8 cellular contexts compared by ENCODE assay signal in genomic region chr3:114178770-114179368, GRCh38. TPM values are rescaled to one million over a fixed set of nuclear protein-coding genes. Genes with fewer than 3 reads are reported as not detected.
A peak's percentile ranks its signal among the peaks of the same experiment; 100 is the strongest.
DNase-seq lines count a peak whose midpoint lies in the region; ATAC-seq lines count a peak whose summit lies in the region.

TSS of gene DRD3 (minus strand) at chr3:114179052. CDS start at chr3:114171992, 7,060 bp downstream.

- H3K9me3 Mint-ChIP-seq in activated naive CD8-positive, alpha-beta T cell treated with anti-CD3 and anti-CD28 coated beads, Interleukin-2, amount 50 U/mL, for 24 hours = peaks cover 8% of the 10 kb centered on the region
- peaks cover 0 to 2% (median 0%) of the 10 kb centered on the region in 6 donors for H3K9me3 Mint-ChIP-seq in immature natural killer cell

- H3K4me1 Mint-ChIP-seq in activated naive CD8-positive, alpha-beta T cell treated with anti-CD3 and anti-CD28 coated beads, Interleukin-2, amount 50 U/mL, for 24 hours = peaks cover 3% of the 10 kb centered on the region
- peaks cover 2 to 9% of the 10 kb centered on the region in 2 donors for H3K4me1 Mint-ChIP-seq in immature natural killer cell

- peaks cover 6% of the 10 kb centered on the region for H3K27me3 Mint-ChIP-seq in activated naive CD8-positive, alpha-beta T cell treated with anti-CD3 and anti-CD28 coated beads, Interleukin-2, amount 50 U/mL, for 24 hours
- peaks cover 2 to 13% (median 11%) of the 10 kb centered on the region in 3 donors for H3K27me3 Mint-ChIP-seq in immature natural killer cell (ENCODE audit: low read depth in 3 of 3)

- H3K27ac Mint-ChIP-seq in activated naive CD8-positive, alpha-beta T cell treated with anti-CD3 and anti-CD28 coated beads, Interleukin-2, amount 50 U/mL, for 24 hours = no peak within 1 kb of the TSS
- H3K27ac Mint-ChIP-seq in immature natural killer cell = no peak within 1 kb of the TSS

- H3K36me3 Mint-ChIP-seq in activated naive CD8-positive, alpha-beta T cell treated with anti-CD3 and anti-CD28 coated beads, Interleukin-2, amount 50 U/mL, for 24 hours (ENCODE audit: low read depth) = no peaks in the 10 kb centered on the region
- H3K36me3 Mint-ChIP-seq in immature natural killer cell = peaks cover 0 to 4% (median 2%) of the 10 kb centered on the region in 3 donors

- no peak for ATAC-seq in activated naive CD8-positive, alpha-beta T cell treated with anti-CD3 and anti-CD28 coated beads, Interleukin-2, amount 50 U/mL, for 24 hours
- ATAC-seq in HG02981 (IDR thresholded peaks at IDR 0.05; ENCODE audit: unreplicated experiment) (no peak), HG03457 (IDR thresholded peaks at IDR 0.05; ENCODE audit: unreplicated experiment) (no peak), HG03039 (IDR thresholded peaks at IDR 0.05; ENCODE audit: unreplicated experiment) (no peak)

- H3K4me3 Mint-ChIP-seq in activated naive CD8-positive, alpha-beta T cell treated with anti-CD3 and anti-CD28 coated beads, Interleukin-2, amount 50 U/mL, for 24 hours = no peak within 1 kb of the TSS
- peak within 1 kb of the TSS in 1 of 5 donors; percentile 36 for H3K4me3 Mint-ChIP-seq in immature natural killer cell

- DNase-seq in COLO829 (ENCODE audit: low spot score) = peak; percentile 50
- peak; percentile 39 for DNase-seq in HuH-7 (ENCODE audit: low spot score)
- peak; percentile 22 for DNase-seq in activated naive CD8-positive, alpha-beta T cell treated with anti-CD3 and anti-CD28 coated beads, Interleukin-2, amount 50 U/mL, for 24 hours
- peak; percentile 3 to 39 (median 17) for DNase-seq in immature natural killer cell
- no peak for DNase-seq in hippocampal formation (lab: John Stamatoyannopoulos, UW)

RNA-seq across cellular contexts. Expression of gene DRD3, which starts in this region (rescaled TPM):
- polyA plus RNA-seq in immature natural killer cell = under 1 TPM in 1 of 3 donors, not detected in 2; 0.20 TPM

Comparison
In these comparisons a context has a peak if more than half of its experiments do, and no peak if none do; other contexts are left out.
1. Peak in DNase-seq in immature natural killer cell; RNA of the gene not detected or under 1 TPM.
2. DNase-seq: peak in COLO829 (single experiment), HuH-7 (single experiment) and activated naive CD8-positive, alpha-beta T cell treated with anti-CD3 and anti-CD28 coated beads, Interleukin-2, amount 50 U/mL, for 24 hours (single experiment); none in hippocampal formation (0 of 2).